21 cellular contexts compared by ENCODE assay signal in genomic region chr4:93317571-93317970, GRCh38.
"Had no signal": no experiment of that assay in that cellular context is flagged by ENCODE, and none has a peak within 500 bp of the region (broad histone marks: within the 10 kb centered on the region; RNA-seq: fewer than 3 reads in every experiment).

No MANE protein-coding gene starts in this region.

- H3K27ac ChIP-seq: body of pancreas, coronary artery, esophagus squamous epithelium, right atrium auricular region, thyroid gland had no signal

- H3K27me3 ChIP-seq: body of pancreas, esophagus squamous epithelium, right atrium auricular region, thyroid gland had no signal

- DNase-seq: activated B cell treated with CpG ODN at 0.5 μM for 24 hours; activated CD4-positive, alpha-beta T cell treated with anti-CD3 and anti-CD28 coated beads for 48 hours; activated CD8-positive, alpha-beta T cell treated with anti-CD3 and anti-CD28 coated beads for 36 hours; activated effector memory CD4-positive, alpha-beta T cell treated with Interleukin-2 at 50 U/mL for 16 hours; activated T-cell treated with anti-CD3 and anti-CD28 coated beads, Interleukin-2, amount 50 U/mL, for 4 hours; amniotic stem cell; body of pancreas; esophagus squamous epithelium; kidney glomerular epithelial cell; left ventricle myocardium superior; mesendoderm; nucleus accumbens; stimulated activated CD4-positive, alpha-beta T cell treated with anti-CD3 and anti-CD28 coated beads, Interleukin-2, amount 100 ng/mL, for 48 hours; stimulated activated naive B cell treated with anti-CD40 and anti-IgM and Interleukin-4, amounts not matched to agents 10 μg/mL and 1 μg/mL and 100 μg/mL, for 72 hours; thyroid gland had no signal

- H3K36me3 ChIP-seq: esophagus squamous epithelium, right atrium auricular region, thyroid gland had no signal

- H3K4me3 Mint-ChIP-seq: activated B cell treated with CpG ODN at 0.5 μM for 24 hours; activated CD8-positive, alpha-beta T cell treated with anti-CD3 and anti-CD28 coated beads for 36 hours; activated naive CD4-positive, alpha-beta T cell treated with anti-CD3 and anti-CD28 coated beads, Interleukin-2, amount 50 U/mL, for 24 hours; activated T-cell treated with anti-CD3 and anti-CD28 coated beads, Interleukin-2, amount 50 U/mL, for 4 hours; central memory CD8-positive, alpha-beta T cell; natural killer cell treated with Interleukin-12 subunit alpha and Interleukin-12 subunit beta and Interleukin-15 and Interleukin-18, amount 100 ng/mL, for 72 hours; stimulated activated naive B cell treated with anti-CD40 and anti-IgM and Interleukin-4, amounts not matched to agents 10 μg/mL and 1 μg/mL and 100 μg/mL, for 72 hours had no signal

- H3K27ac Mint-ChIP-seq: activated B cell treated with CpG ODN at 0.5 μM for 24 hours; activated CD8-positive, alpha-beta T cell treated with anti-CD3 and anti-CD28 coated beads for 36 hours; activated naive CD4-positive, alpha-beta T cell treated with anti-CD3 and anti-CD28 coated beads, Interleukin-2, amount 50 U/mL, for 24 hours; natural killer cell treated with Interleukin-12 subunit alpha and Interleukin-12 subunit beta and Interleukin-15 and Interleukin-18, amount 100 ng/mL, for 72 hours; progenitor cell of endocrine pancreas; stimulated activated naive B cell treated with anti-CD40 and anti-IgM and Interleukin-4, amounts not matched to agents 10 μg/mL and 1 μg/mL and 100 μg/mL, for 72 hours had no signal

- H3K4me1 Mint-ChIP-seq: activated B cell treated with CpG ODN at 0.5 μM for 24 hours; activated naive CD4-positive, alpha-beta T cell treated with anti-CD3 and anti-CD28 coated beads, Interleukin-2, amount 50 U/mL, for 24 hours; central memory CD8-positive, alpha-beta T cell; stimulated activated naive B cell treated with anti-CD40 and anti-IgM and Interleukin-4, amounts not matched to agents 10 μg/mL and 1 μg/mL and 100 μg/mL, for 72 hours had no signal

- H3K4me1 ChIP-seq: body of pancreas, right atrium auricular region, thyroid gland had no signal

- H3K27me3 Mint-ChIP-seq: activated B cell treated with CpG ODN at 0.5 μM for 24 hours; activated CD8-positive, alpha-beta T cell treated with anti-CD3 and anti-CD28 coated beads for 36 hours; activated naive CD4-positive, alpha-beta T cell treated with anti-CD3 and anti-CD28 coated beads, Interleukin-2, amount 50 U/mL, for 24 hours; central memory CD8-positive, alpha-beta T cell; natural killer cell treated with Interleukin-12 subunit alpha and Interleukin-12 subunit beta and Interleukin-15 and Interleukin-18, amount 100 ng/mL, for 72 hours; progenitor cell of endocrine pancreas; stimulated activated naive B cell treated with anti-CD40 and anti-IgM and Interleukin-4, amounts not matched to agents 10 μg/mL and 1 μg/mL and 100 μg/mL, for 72 hours had no signal

- H3K4me3 ChIP-seq: body of pancreas, coronary artery, esophagus squamous epithelium, right atrium auricular region, thyroid gland had no signal

- H3K36me3 Mint-ChIP-seq: activated naive CD4-positive, alpha-beta T cell treated with anti-CD3 and anti-CD28 coated beads, Interleukin-2, amount 50 U/mL, for 24 hours; natural killer cell treated with Interleukin-12 subunit alpha and Interleukin-12 subunit beta and Interleukin-15 and Interleukin-18, amount 100 ng/mL, for 72 hours; stimulated activated naive B cell treated with anti-CD40 and anti-IgM and Interleukin-4, amounts not matched to agents 10 μg/mL and 1 μg/mL and 100 μg/mL, for 72 hours had no signal

- H3K9me3 ChIP-seq: body of pancreas, esophagus squamous epithelium, right atrium auricular region, thyroid gland had no signal
